ENCODE assay signal across 8 cellular contexts in genomic region chr6:166626177-166627038, GRCh38. TPM values are rescaled to one million over a fixed set of nuclear protein-coding genes. Genes with fewer than 3 reads are reported as not detected.
A peak's percentile ranks its signal among the peaks of the same experiment; 100 is the strongest.
DNase-seq lines count a peak whose midpoint lies in the region; ATAC-seq and TF ChIP-seq lines count a peak whose summit lies in the region.

No MANE protein-coding gene starts in this region.

- H3K36me3 ChIP-seq in Panc1 (ENCODE audit: control insufficient read depth, insufficient read depth, low read length) (no peaks in the 10 kb centered on the region), iPS-18a (ENCODE audit: control insufficient read depth, low read depth, low read length) (no peaks in the 10 kb centered on the region), skeletal muscle satellite cell (ENCODE audit: insufficient read depth, low read length) (peaks cover 9% of the 10 kb centered on the region)

- H3K9ac ChIP-seq in iPS-18a (ENCODE audit: low read length) = peak overlapping the region; percentile 59
- peak overlapping the region; percentile 95 for H3K9ac ChIP-seq in skeletal muscle satellite cell (ENCODE audit: low read depth, low read length)

- H3K4me3 ChIP-seq in Panc1 (ENCODE audit: low read depth in 2 of 2, low read length in 2 of 2) (peak overlapping the region; percentile 68 to 77), iPS-18a (ENCODE audit: low read length) (peak overlapping the region; percentile 84), skeletal muscle satellite cell (ENCODE audit: low read length) (peak overlapping the region; percentile 92)

- peak overlapping the region; percentile 92 for H3K4me2 ChIP-seq in skeletal muscle satellite cell (ENCODE audit: low read length)

- no peaks in the 10 kb centered on the region for H3K9me3 ChIP-seq in Panc1 (ENCODE audit: control insufficient read depth, insufficient read depth, low read depth, low read length)
- H3K9me3 ChIP-seq in iPS-18a (ENCODE audit: control insufficient read depth, low read depth, low read length) = no peaks in the 10 kb centered on the region
- no peaks in the 10 kb centered on the region for H3K9me3 ChIP-seq in skeletal muscle satellite cell (replicated peaks; ENCODE audit: low read length)

- CTCF ChIA-PET in Panc1 (lab: Charles Lee) = interaction anchor here (0.7 kb wide), 1 partner anchor 19 kb away, joined by 3 read pairs; no protein-coding TSS in a partner anchor

- ATAC-seq in HG03095 (IDR thresholded peaks at IDR 0.05; ENCODE audit: unreplicated experiment) = peak; percentile 2
- ATAC-seq in Panc1 = peak; percentile 9

- in situ Hi-C loops in GM13977 (cut with MboI; ENCODE audit: low pct_unique_long_range_greater_than_20kb, low sequenced_read_pairs, unreplicated experiment) = no loop called here
- in situ Hi-C loops in Panc1 (cut with HindIII; ENCODE audit: low pct_unique_long_range_greater_than_20kb, low sequenced_read_pairs) = no loop called here

- H3K27ac ChIP-seq in Panc1 (ENCODE audit: low read length) (peak overlapping the region; percentile 1; the same call in 1 of the 2 replicates), iPS-18a (ENCODE audit: low read length) (no peak overlapping the region)

- peaks cover 12% of the 10 kb centered on the region for H3K4me1 ChIP-seq in Panc1 (ENCODE audit: control insufficient read depth, insufficient read depth, low read length)
- H3K4me1 ChIP-seq in iPS-18a (ENCODE audit: control insufficient read depth, low read depth, low read length) = peaks cover 21% of the 10 kb centered on the region
- H3K4me1 ChIP-seq in skeletal muscle satellite cell (ENCODE audit: control insufficient read depth, insufficient read depth, low read length) = peaks cover 50% of the 10 kb centered on the region

- no TSS peak for BruUV-seq in Panc1 (replicated peaks; lab: Mats Ljungman, UMichigan)

- intact Hi-C loops in Panc1 (cut with micrococcal nuclease; ENCODE audit: unreplicated experiment) = loop anchor here (10.0 kb wide), 1 partner anchor 1188 kb away; no protein-coding TSS in a partner anchor

- H3K27me3 ChIP-seq in Panc1 (ENCODE audit: control insufficient read depth, insufficient read depth, low read length) (peaks cover 50% of the 10 kb centered on the region), iPS-18a (ENCODE audit: control insufficient read depth, insufficient read depth, low read length) (peaks cover 55% of the 10 kb centered on the region), skeletal muscle satellite cell (ENCODE audit: control insufficient read depth, insufficient read depth, low read length) (no peaks in the 10 kb centered on the region)

- DNase-seq in GM13977 (ENCODE audit: low spot score) (peak; percentile 28), Panc1 (ENCODE audit: low read depth, low spot score) (no peak), astrocyte of the hippocampus (ENCODE audit: low read depth, low spot score) (peak; percentile 61), NCI-H1694 treated with DMSO at 0.1 percent for 48 hours (lab: John Stamatoyannopoulos, UW) (no peak), NCI-H1436 treated with DMSO at 0.1 percent for 48 hours (lab: John Stamatoyannopoulos, UW) (no peak)

- TF ChIP-seq CTCF in GM13977 (IDR thresholded peaks at IDR 0.05; ENCODE audit: extremely low read depth, insufficient read depth, missing control alignments) (no peak), Panc1 (IDR thresholded peaks at IDR 0.05) (no peak)

- POLR2A ChIA-PET in Panc1 (lab: Charles Lee) = interaction anchor here (0.6 kb wide), 1 partner anchor 594 kb away, joined by 9 read pairs; no protein-coding TSS in a partner anchor

RNA-seq across cellular contexts. Expression of gene RPS6KA2, which starts 0.6 kb away (rescaled TPM):
- 4.1 TPM for total RNA-seq in Panc1 (2021; ENCODE audit: unreplicated experiment)
- polyA plus RNA-seq in Panc1 (2012; ENCODE audit: insufficient read length) = 4.6 TPM
- total RNA-seq in skeletal muscle satellite cell (2012; rRNA removed) = 58.8 and 60.7 TPM in 2 replicates

RNA-seq across cellular contexts. Expression of gene RAMACL, which starts 39.9 kb away (rescaled TPM):
- 0.13 TPM for total RNA-seq in Panc1 (2021; ENCODE audit: unreplicated experiment)
- polyA plus RNA-seq in Panc1 (2012; ENCODE audit: insufficient read length) = not detected
- 2.6 and 3.5 TPM in 2 replicates for total RNA-seq in skeletal muscle satellite cell (2012; rRNA removed)

Comparison
In these comparisons a context has a peak if more than half of its experiments do, and no peak if none do; other contexts are left out.
1. DNase-seq: peak in GM13977 (single experiment) and astrocyte of the hippocampus (single experiment); none in Panc1 (single experiment), NCI-H1694 treated with DMSO at 0.1 percent for 48 hours (single experiment) and NCI-H1436 treated with DMSO at 0.1 percent for 48 hours (single experiment).
2. Peak in every context shown above with its lines, with median percentiles within 50 percentile points of each other: H3K4me3 ChIP-seq.